23 cellular contexts compared by ENCODE assay signal in the genomic region with DNA sequence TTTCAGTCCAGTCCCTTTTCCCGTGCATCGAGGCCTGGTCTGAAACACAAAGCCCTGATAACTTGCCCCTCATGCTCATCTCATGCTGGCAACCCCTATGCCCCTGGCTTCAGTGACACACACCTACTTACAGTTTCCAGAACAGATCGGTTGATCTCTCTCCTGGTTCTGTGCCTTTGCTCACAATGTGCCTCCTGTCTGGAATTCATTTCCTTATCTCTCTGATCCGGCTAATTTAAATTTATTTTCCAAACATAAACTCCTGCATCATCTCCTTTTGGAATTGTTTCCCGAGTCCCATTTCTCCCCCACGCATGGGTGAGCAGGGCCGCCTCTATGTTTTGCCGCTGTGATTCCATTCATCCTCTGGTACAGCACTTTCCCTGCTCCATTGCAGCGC. TPM values are rescaled to one million over a fixed set of nuclear protein-coding genes. Genes with fewer than 3 reads are reported as not detected.
DNase-seq lines count a peak whose midpoint lies in the region; ATAC-seq and TF ChIP-seq lines count a peak whose summit lies in the region.
"Had no signal": no experiment of that assay in that cellular context is flagged by ENCODE, and none has a peak within 500 bp of the region (broad histone marks: within the 10 kb centered on the region; RNA-seq: fewer than 3 reads in every experiment).

No MANE protein-coding gene starts in this region.

- H3K36me3 ChIP-seq in SK-N-SH (replicated peaks in 1 of 2; ENCODE audit: control insufficient read depth in 1 of 2, insufficient read depth in 2 of 2, low read length in 1 of 2): no peaks in the 10 kb centered on the region
- H3K36me3 ChIP-seq in neural progenitor cell: no peaks in the 10 kb centered on the region
- H3K36me3 ChIP-seq: BLaER1 treated with 17β-estradiol and CSF1 and Interleukin-3, amounts not matched to agents 10 nM and 100 nM had no signal

- H3K9me3 ChIP-seq in SK-N-SH: no peaks in the 10 kb centered on the region
- no peaks in the 10 kb centered on the region for H3K9me3 ChIP-seq in neural progenitor cell (ENCODE audit: low read depth)
- H3K9me3 ChIP-seq: A549, Caco-2 had no signal

- H3K4me3 ChIP-seq in SK-N-SH (ENCODE audit: low read depth in 2 of 2, low read length in 1 of 2) (no peak overlapping the region), neural progenitor cell (no peak overlapping the region)
- H3K4me3 ChIP-seq: A549; BLaER1 treated with 17β-estradiol and CSF1 and Interleukin-3, amounts not matched to agents 10 nM and 100 nM; GM12878 had no signal

- H3K27ac Mint-ChIP-seq in neural progenitor cell: peak overlapping the region; percentile 8
- peak overlapping the region; percentile 62 for H3K27ac Mint-ChIP-seq in stimulated activated effector memory CD8-positive, alpha-beta T cell treated with anti-CD3 and anti-CD28 coated beads, Interleukin-12 subunit alpha, Interleukin-12 subunit beta, amount 100 ng/mL, for 72 hours
- H3K27ac Mint-ChIP-seq: B cell; CD4-positive, alpha-beta T cell; CD8-positive, alpha-beta T cell had no signal

- peaks cover 27% of the 10 kb centered on the region for H3K4me1 Mint-ChIP-seq in neural progenitor cell
- no peaks in the 10 kb centered on the region for H3K4me1 Mint-ChIP-seq in stimulated activated effector memory CD8-positive, alpha-beta T cell treated with anti-CD3 and anti-CD28 coated beads, Interleukin-12 subunit alpha, Interleukin-12 subunit beta, amount 100 ng/mL, for 72 hours
- H3K4me1 Mint-ChIP-seq: B cell had no signal

- TF ChIP-seq EP300 in SK-N-SH (IDR thresholded peaks at IDR 0.05; ENCODE audit: borderline replicate concordance in 1 of 2, low read depth in 1 of 2, low read length in 1 of 2): no peak

- no peak for TF ChIP-seq RAD21 in SK-N-SH (IDR thresholded peaks at IDR 0.05; ENCODE audit: low read length)

- no peak overlapping the region for H3K9ac ChIP-seq in SK-N-SH
- no peak overlapping the region for H3K9ac ChIP-seq in neural progenitor cell
- H3K9ac ChIP-seq: BLaER1 treated with 17β-estradiol and CSF1 and Interleukin-3, amounts not matched to agents 10 nM and 100 nM had no signal

- H3K9me3 Mint-ChIP-seq in neural progenitor cell: peaks cover 13% of the 10 kb centered on the region
- H3K9me3 Mint-ChIP-seq in stimulated activated effector memory CD8-positive, alpha-beta T cell treated with anti-CD3 and anti-CD28 coated beads, Interleukin-12 subunit alpha, Interleukin-12 subunit beta, amount 100 ng/mL, for 72 hours: peaks cover 11% of the 10 kb centered on the region
- H3K9me3 Mint-ChIP-seq: CD4-positive, alpha-beta T cell had no signal

- no peak for ATAC-seq in SK-N-SH treated with all-trans-retinoic acid at 6 μM for 48 hours
- no peak for ATAC-seq in stimulated activated effector memory CD8-positive, alpha-beta T cell treated with anti-CD3 and anti-CD28 coated beads, Interleukin-12 subunit alpha, Interleukin-12 subunit beta, amount 100 ng/mL, for 72 hours
- ATAC-seq in HG02678 (IDR thresholded peaks at IDR 0.05; ENCODE audit: unreplicated experiment): no peak
- ATAC-seq: A549; CD8-positive, alpha-beta T cell; GM12878 had no signal

- CTCF ChIA-PET in SK-N-SH (lab: Yijun Ruan, JAX): no interaction called here

- H3K4me1 ChIP-seq in SK-N-SH (ENCODE audit: control insufficient read depth in 1 of 2, insufficient read depth in 2 of 2, low read depth in 1 of 2, low read length in 1 of 2) (no peaks in the 10 kb centered on the region), neural progenitor cell (peaks cover 20% of the 10 kb centered on the region)
- H3K4me1 ChIP-seq: BLaER1 treated with 17β-estradiol and CSF1 and Interleukin-3, amounts not matched to agents 10 nM and 100 nM; Caco-2 had no signal

- 32% methylated on average over 9 of the region's 9 CpGs for WGBS in SK-N-SH (ENCODE audit: low lambda C conversion rate)

- H3K79me2 ChIP-seq in SK-N-SH (ENCODE audit: insufficient read depth) (no peaks in the 10 kb centered on the region), neural progenitor cell (ENCODE audit: low read depth) (no peaks in the 10 kb centered on the region)

- H3K27me3 ChIP-seq in SK-N-SH (ENCODE audit: insufficient read depth) (no peaks in the 10 kb centered on the region), neural progenitor cell (no peaks in the 10 kb centered on the region)
- H3K27me3 ChIP-seq: BLaER1 treated with 17β-estradiol and CSF1 and Interleukin-3, amounts not matched to agents 10 nM and 100 nM had no signal

- DNase-seq in SK-N-SH (peak; percentile 13), neural progenitor cell (ENCODE audit: low spot score) (no peak)
- no peak for DNase-seq in stimulated activated effector memory CD8-positive, alpha-beta T cell treated with anti-CD3 and anti-CD28 coated beads, Interleukin-12 subunit alpha, Interleukin-12 subunit beta, amount 100 ng/mL, for 72 hours (ENCODE audit: low spot score in 2 of 2)
- no peak for DNase-seq in activated CD4-positive, alpha-beta T cell treated with anti-CD3 and anti-CD28 coated beads, Interleukin-2, amount 50 U/mL, for 48 hours
- DNase-seq: AML-193; Caco-2; CD4-positive, alpha-beta T cell; CD8-positive, alpha-beta T cell; DMS 273 treated with DMSO at 0.1 percent for 48 hours; DMS153; DMS53; DMS79; DND-41; EL; GDM1 had no signal

- no peaks in the 10 kb centered on the region for H4K20me1 ChIP-seq in SK-N-SH (ENCODE audit: insufficient read depth)
- H4K20me1 ChIP-seq in neural progenitor cell (ENCODE audit: low read depth): no peaks in the 10 kb centered on the region
- H4K20me1 ChIP-seq: BLaER1 treated with 17β-estradiol and CSF1 and Interleukin-3, amounts not matched to agents 10 nM and 100 nM had no signal

- H3K4me3 Mint-ChIP-seq in neural progenitor cell: no peak overlapping the region
- no peak overlapping the region for H3K4me3 Mint-ChIP-seq in stimulated activated effector memory CD8-positive, alpha-beta T cell treated with anti-CD3 and anti-CD28 coated beads, Interleukin-12 subunit alpha, Interleukin-12 subunit beta, amount 100 ng/mL, for 72 hours
- H3K4me3 Mint-ChIP-seq: B cell; CD4-positive, alpha-beta T cell; CD8-positive, alpha-beta T cell had no signal

- peaks cover 21% of the 10 kb centered on the region for H3K27me3 Mint-ChIP-seq in neural progenitor cell (ENCODE audit: insufficient read depth, low read depth)
- H3K27me3 Mint-ChIP-seq: B cell had no signal

- POLR2A ChIA-PET in SK-N-SH (lab: Yijun Ruan, JAX): no interaction called here

- H3K9me2 ChIP-seq in SK-N-SH: no peaks in the 10 kb centered on the region

- H2AFZ ChIP-seq in SK-N-SH (ENCODE audit: low read depth): no peak overlapping the region
- H2AFZ ChIP-seq in neural progenitor cell (replicated peaks): no peak overlapping the region

- H3K36me3 Mint-ChIP-seq in neural progenitor cell: peaks cover 5% of the 10 kb centered on the region
- no peaks in the 10 kb centered on the region for H3K36me3 Mint-ChIP-seq in stimulated activated effector memory CD8-positive, alpha-beta T cell treated with anti-CD3 and anti-CD28 coated beads, Interleukin-12 subunit alpha, Interleukin-12 subunit beta, amount 100 ng/mL, for 72 hours
- H3K36me3 Mint-ChIP-seq: CD8-positive, alpha-beta T cell had no signal

- H3K4me2 ChIP-seq in SK-N-SH (no peak overlapping the region), neural progenitor cell (no peak overlapping the region)
- H3K4me2 ChIP-seq: A549; BLaER1 treated with 17β-estradiol and CSF1 and Interleukin-3, amounts not matched to agents 10 nM and 100 nM had no signal

- TF ChIP-seq CTCF in SK-N-SH (IDR thresholded peaks at IDR 0.05): no peak
- TF ChIP-seq CTCF in neural progenitor cell (IDR thresholded peaks at IDR 0.05): no peak

- H3K27ac ChIP-seq in SK-N-SH (ENCODE audit: low read depth in 2 of 2, low read length in 1 of 2): no peak overlapping the region
- H3K27ac ChIP-seq in neural progenitor cell: no peak overlapping the region
- H3K27ac ChIP-seq: 22Rv1; A549; BLaER1 treated with 17β-estradiol and CSF1 and Interleukin-3, amounts not matched to agents 10 nM and 100 nM; C4-2B had no signal

- H3F3A ChIP-seq in SK-N-SH (replicated peaks; ENCODE audit: insufficient read depth) (no peaks in the 10 kb centered on the region), neural progenitor cell (ENCODE audit: low read depth) (no peaks in the 10 kb centered on the region)

TF ChIP-seq in SK-N-SH, 30 proteins besides CTCF, POLR2A, EP300 and RAD21 (continues in another document):
- no peak for TF ChIP-seq TAF1 (IDR thresholded peaks at IDR 0.05; ENCODE audit: borderline replicate concordance, low read depth, low read length)
- no peak for TF ChIP-seq RCOR1 (IDR thresholded peaks at IDR 0.05; ENCODE audit: low read length)
- TF ChIP-seq JUND (IDR thresholded peaks at IDR 0.05): no peak
- TF ChIP-seq TEAD4 (IDR thresholded peaks at IDR 0.05; ENCODE audit: borderline replicate concordance, insufficient read depth): no peak
- TF ChIP-seq MEF2A (IDR thresholded peaks at IDR 0.05; ENCODE audit: borderline replicate concordance, low read depth): no peak
- no peak for TF ChIP-seq FOXJ3 (CRISPR knock-in tag; IDR thresholded peaks at IDR 0.05)
- TF ChIP-seq SIN3A (IDR thresholded peaks at IDR 0.05; ENCODE audit: borderline replicate concordance, low read depth, low read length): no peak

TF ChIP-seq in SK-N-SH treated with all-trans-retinoic acid at 6 μM for 48 hours, 23 proteins besides CTCF, POLR2A, EP300 and RAD21 (continues in another document):
- TF ChIP-seq ZC3H10 (CRISPR knock-in tag; IDR thresholded peaks at IDR 0.05): no peak
- TF ChIP-seq, protein P1, sequence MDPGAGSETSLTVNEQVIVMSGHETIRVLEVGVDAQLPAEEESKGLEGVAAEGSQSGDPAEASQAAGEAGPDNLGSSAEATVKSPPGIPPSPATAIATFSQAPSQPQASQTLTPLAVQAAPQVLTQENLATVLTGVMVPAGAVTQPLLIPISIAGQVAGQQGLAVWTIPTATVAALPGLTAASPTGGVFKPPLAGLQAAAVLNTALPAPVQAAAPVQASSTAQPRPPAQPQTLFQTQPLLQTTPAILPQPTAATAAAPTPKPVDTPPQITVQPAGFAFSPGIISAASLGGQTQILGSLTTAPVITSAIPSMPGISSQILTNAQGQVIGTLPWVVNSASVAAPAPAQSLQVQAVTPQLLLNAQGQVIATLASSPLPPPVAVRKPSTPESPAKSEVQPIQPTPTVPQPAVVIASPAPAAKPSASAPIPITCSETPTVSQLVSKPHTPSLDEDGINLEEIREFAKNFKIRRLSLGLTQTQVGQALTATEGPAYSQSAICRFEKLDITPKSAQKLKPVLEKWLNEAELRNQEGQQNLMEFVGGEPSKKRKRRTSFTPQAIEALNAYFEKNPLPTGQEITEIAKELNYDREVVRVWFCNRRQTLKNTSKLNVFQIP (CRISPR knock-in tag; IDR thresholded peaks at IDR 0.05; ENCODE audit: borderline replicate concordance, low read depth): no peak
- TF ChIP-seq PPARA (CRISPR knock-in tag; IDR thresholded peaks at IDR 0.05; ENCODE audit: borderline replicate concordance): no peak
- no peak for TF ChIP-seq ZFP3 (CRISPR knock-in tag; IDR thresholded peaks at IDR 0.05)

RNA-seq across cellular contexts. Expression of a gene that starts 25.9 kb away (rescaled TPM):
- polyA plus RNA-seq in SK-N-SH (2012; rRNA removed): 1.4 TPM in 2 replicates
- polyA plus RNA-seq in SK-N-SH (2012; cell fraction: cytosol; rRNA removed): 0.81 and 1.3 TPM in 2 replicates
- polyA plus RNA-seq in SK-N-SH (2012; cell fraction: nucleus; rRNA removed): 1.4 and 1.7 TPM in 2 replicates
- 5.0 and 20.7 TPM in 2 replicates for total RNA-seq in neural progenitor cell (ENCODE audit: low replicate concordance)
